Comparison of ENCODE assay signal across 22 cellular contexts in the genomic region with DNA sequence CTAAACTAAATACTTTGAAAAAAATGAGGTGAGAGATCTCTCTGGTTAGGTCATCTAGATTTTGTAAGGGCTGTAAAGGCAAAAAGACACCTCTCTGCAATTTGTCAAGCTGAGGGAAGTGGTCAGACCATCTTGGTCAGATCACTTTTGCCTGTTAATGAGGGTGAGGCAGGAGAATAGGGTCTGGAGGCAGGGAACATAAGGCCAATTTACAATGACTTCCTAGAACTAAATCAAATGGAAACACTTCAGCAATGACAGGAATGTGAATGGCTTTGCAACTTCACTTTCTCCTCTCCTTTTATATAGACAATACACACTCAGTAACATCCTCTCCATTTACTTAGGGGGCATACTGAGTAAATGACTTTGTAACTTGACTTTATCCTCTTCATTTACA.
DNase-seq lines count a peak whose midpoint lies in the region; ATAC-seq, FAIRE-seq and TF ChIP-seq lines count a peak whose summit lies in the region.
"Had no signal": no experiment of that assay in that cellular context is flagged by ENCODE, and none has a peak within 500 bp of the region (broad histone marks: within the 10 kb centered on the region; RNA-seq: fewer than 3 reads in every experiment).

No MANE protein-coding gene starts in this region.

- no peaks in the 10 kb centered on the region for H3K79me1 ChIP-seq in trophoblast cell (ENCODE audit: low read length)

- H3K9me3 ChIP-seq in NT2/D1 (ENCODE audit: insufficient read depth, low read length): peaks cover 7% of the 10 kb centered on the region; the same call in 1 of the 2 replicates
- no peaks in the 10 kb centered on the region for H3K9me3 ChIP-seq in endodermal cell (ENCODE audit: control insufficient read depth, low read length)
- no peaks in the 10 kb centered on the region for H3K9me3 ChIP-seq in mesodermal cell (ENCODE audit: control insufficient read depth, low read length)
- no peaks in the 10 kb centered on the region for H3K9me3 ChIP-seq in trophoblast cell (ENCODE audit: insufficient read depth, low read depth, low read length)
- H3K9me3 ChIP-seq: SK-N-SH had no signal

- H3K14ac ChIP-seq in trophoblast cell (ENCODE audit: low read length): no peak overlapping the region

- TF ChIP-seq CTCF in endodermal cell (conservative IDR thresholded peaks at IDR 0.05): no peak
- TF ChIP-seq CTCF in D721Med (IDR thresholded peaks at IDR 0.05; ENCODE audit: insufficient read depth, missing control alignments): no peak

- H3K4me3 ChIP-seq in NT2/D1 (ENCODE audit: insufficient read length, low read depth) (no peak overlapping the region), endodermal cell (ENCODE audit: low read length) (peak overlapping the region; percentile 20), mesodermal cell (ENCODE audit: extremely low read depth, insufficient read depth, low read length, poor library complexity, severe bottlenecking) (no peak overlapping the region), trophoblast cell (ENCODE audit: low read depth, low read length) (no peak overlapping the region)
- H3K4me3 ChIP-seq: GM12878, GM23248 had no signal

- H4K91ac ChIP-seq in trophoblast cell (ENCODE audit: low read depth, low read length): no peak overlapping the region

- H3K4ac ChIP-seq in trophoblast cell (ENCODE audit: low read depth, low read length): no peak overlapping the region

- H3K9me3 Mint-ChIP-seq in endodermal cell: peaks cover 1% of the 10 kb centered on the region

- H2BK12ac ChIP-seq in trophoblast cell (ENCODE audit: low read length): no peak overlapping the region

- no peak overlapping the region for H3K9ac ChIP-seq in NT2/D1 (ENCODE audit: insufficient read length, low read depth)
- H3K9ac ChIP-seq in endodermal cell (ENCODE audit: extremely low read depth, low read length, poor library complexity, severe bottlenecking): no peak overlapping the region
- H3K9ac ChIP-seq in trophoblast cell (ENCODE audit: low read length): no peak overlapping the region
- H3K9ac ChIP-seq: GM23248, SK-N-SH had no signal

- H3K36me3 Mint-ChIP-seq in endodermal cell (ENCODE audit: low read depth): no peaks in the 10 kb centered on the region
- H3K36me3 Mint-ChIP-seq: CD4-positive, CD25-positive, alpha-beta regulatory T cell had no signal

- H3K27ac Mint-ChIP-seq in endodermal cell: no peak overlapping the region
- H3K27ac Mint-ChIP-seq: CD4-positive, CD25-positive, alpha-beta regulatory T cell had no signal

- no peak overlapping the region for H2AFZ ChIP-seq in trophoblast cell (ENCODE audit: insufficient read depth, low read length, poor library complexity)
- H2AFZ ChIP-seq: GM23248 had no signal

- no peak for ATAC-seq in GM21717 (IDR thresholded peaks at IDR 0.05; ENCODE audit: unreplicated experiment)
- ATAC-seq: GM12878, Panc1 had no signal

- H3K4me1 ChIP-seq in NT2/D1 (ENCODE audit: insufficient read depth, insufficient read length) (no peaks in the 10 kb centered on the region), endodermal cell (ENCODE audit: control insufficient read depth, insufficient read depth, low read length) (no peaks in the 10 kb centered on the region), mesodermal cell (ENCODE audit: control insufficient read depth, insufficient read depth, low read length, poor library complexity, severe bottlenecking) (no peaks in the 10 kb centered on the region), trophoblast cell (ENCODE audit: control insufficient read depth in 1 of 2, insufficient read depth in 2 of 2, low read length in 2 of 2) (no peaks in the 10 kb centered on the region)

- no peak for FAIRE-seq in D721Med (lab: Jason Lieb, UNC)
- FAIRE-seq: A204.1, GM12878 had no signal

- H2BK5ac ChIP-seq in trophoblast cell (ENCODE audit: low read depth, low read length, poor library complexity): no peak overlapping the region

- DNase-seq in ELF-1 (ENCODE audit: low read depth, low spot score) (peak; percentile 41), NT2/D1 (ENCODE audit: low read depth, low spot score) (peak; percentile 20), endodermal cell (no peak), D721Med (ENCODE audit: insufficient read length, low spot score) (no peak), trophoblast cell (no peak), GF-D8 (lab: John Stamatoyannopoulos, UW) (no peak)
- DNase-seq: CD4-positive, CD25-positive, alpha-beta regulatory T cell; DMS79; GM23248; MM.1S; NCI-H1092; NCI-H1436; NCI-H187 treated with DMSO at 0.1 percent for 48 hours; NCI-H2107; NCI-H69; SIG-M5; SK-N-SH had no signal

- H3K27ac ChIP-seq in endodermal cell (ENCODE audit: low read depth, low read length) (no peak overlapping the region), mesodermal cell (ENCODE audit: low read depth, low read length, severe bottlenecking) (peak overlapping the region; percentile 66), trophoblast cell (ENCODE audit: low read depth, low read length) (no peak overlapping the region)
- H3K27ac ChIP-seq: GM23248 had no signal

- no peak overlapping the region for H4K12ac ChIP-seq in trophoblast cell (ENCODE audit: low read depth, low read length)

- no peak overlapping the region for H2AK5ac ChIP-seq in trophoblast cell (ENCODE audit: low read length)

- H3K18ac ChIP-seq in trophoblast cell (ENCODE audit: low read length): no peak overlapping the region

- H3K36me3 ChIP-seq in NT2/D1 (ENCODE audit: insufficient read depth, insufficient read length, low read length): no peaks in the 10 kb centered on the region
- H3K36me3 ChIP-seq in endodermal cell (ENCODE audit: control insufficient read depth, insufficient read depth, low read length): no peaks in the 10 kb centered on the region
- H3K36me3 ChIP-seq in mesodermal cell (ENCODE audit: control insufficient read depth, insufficient read depth, low read length): no peaks in the 10 kb centered on the region
- H3K36me3 ChIP-seq in trophoblast cell (ENCODE audit: control insufficient read depth in 1 of 2, insufficient read depth in 2 of 2, low read length in 2 of 2): no peaks in the 10 kb centered on the region

- H3K27me3 Mint-ChIP-seq in endodermal cell (ENCODE audit: insufficient read depth): no peaks in the 10 kb centered on the region
- H3K27me3 Mint-ChIP-seq: CD4-positive, CD25-positive, alpha-beta regulatory T cell had no signal

- no peak overlapping the region for H3K4me2 ChIP-seq in trophoblast cell (ENCODE audit: low read length)
- H3K4me2 ChIP-seq: SK-N-SH had no signal

- no peak overlapping the region for H3K23ac ChIP-seq in trophoblast cell (ENCODE audit: low read length)

- H3K4me1 Mint-ChIP-seq in endodermal cell: peaks cover 24% of the 10 kb centered on the region
- H3K4me1 Mint-ChIP-seq: CD4-positive, CD25-positive, alpha-beta regulatory T cell had no signal

- H3K4me3 Mint-ChIP-seq in endodermal cell: no peak overlapping the region
- H3K4me3 Mint-ChIP-seq: CD4-positive, CD25-positive, alpha-beta regulatory T cell had no signal

- no peaks in the 10 kb centered on the region for H3K79me2 ChIP-seq in trophoblast cell (ENCODE audit: control insufficient read depth, insufficient read depth, low read length, poor library complexity)

- no peak overlapping the region for H2BK120ac ChIP-seq in trophoblast cell (ENCODE audit: insufficient read depth, low read length, poor library complexity)

- H3K27me3 ChIP-seq in NT2/D1 (ENCODE audit: insufficient read depth, insufficient read length) (no peaks in the 10 kb centered on the region), endodermal cell (ENCODE audit: control insufficient read depth, insufficient read depth, low read length, poor library complexity, severe bottlenecking) (no peaks in the 10 kb centered on the region), trophoblast cell (ENCODE audit: insufficient read depth, low read length) (no peaks in the 10 kb centered on the region)

- no peak overlapping the region for H4K8ac ChIP-seq in trophoblast cell (ENCODE audit: low read depth, low read length)

Comparison
In these comparisons a context has a peak if more than half of its experiments do, and no peak if none do; other contexts are left out.
1. DNase-seq: peak in ELF-1 (single experiment) and NT2/D1 (single experiment); none in endodermal cell (single experiment), D721Med (single experiment), trophoblast cell (0 of 2) and GF-D8 (single experiment).